ENCODE assay signal across 25 cellular contexts in the genomic region with DNA sequence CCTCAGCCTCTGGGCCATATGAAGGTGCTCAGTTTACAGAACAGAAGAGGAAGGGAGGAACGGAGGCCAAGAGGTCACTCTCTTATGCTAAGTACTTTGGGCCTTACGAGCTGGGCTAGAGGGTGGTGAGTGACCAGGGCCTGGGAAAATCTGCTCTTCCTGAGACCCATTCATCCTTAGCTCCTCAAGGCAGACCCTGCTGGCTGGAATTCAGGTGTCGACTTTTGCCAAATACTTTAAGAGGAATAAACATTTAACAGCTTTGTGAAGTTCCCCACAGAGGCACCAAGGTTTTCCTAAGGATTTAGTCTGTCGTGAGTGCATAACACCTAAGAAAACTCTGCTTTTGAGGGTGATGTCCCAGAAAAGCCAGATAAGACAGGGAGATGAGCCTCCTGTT.
DNase-seq lines count a peak whose midpoint lies in the region; ATAC-seq, FAIRE-seq and TF ChIP-seq lines count a peak whose summit lies in the region.
"Had no signal": no experiment of that assay in that cellular context is flagged by ENCODE, and none has a peak within 500 bp of the region (broad histone marks: within the 10 kb centered on the region; RNA-seq: fewer than 3 reads in every experiment).

No MANE protein-coding gene starts in this region.

- TF ChIP-seq EP300 in H1 (IDR thresholded peaks at IDR 0.05; ENCODE audit: borderline replicate concordance in 1 of 2, low read depth in 2 of 2, low read length in 2 of 2), result no peak

- 0 out of 3 replicates have a peak, but pooled peaks have one; percentile 28 for ATAC-seq in GM23338
- no peak for ATAC-seq in HG02884 (IDR thresholded peaks at IDR 0.05; ENCODE audit: unreplicated experiment)
- ATAC-seq: CD8-positive, alpha-beta T cell; HCT116; HepG2 had no signal

- peak overlapping the region; percentile 43; the same call in 1 of the 2 replicates for H2BK12ac ChIP-seq in H1 (ENCODE audit: low read depth, low read length)

- no peak overlapping the region for H4K8ac ChIP-seq in H1 (ENCODE audit: extremely low read depth, insufficient read depth, low read length)

- no peak overlapping the region for H2BK120ac ChIP-seq in H1 (replicated peaks; ENCODE audit: low read depth, low read length)

- H4K5ac ChIP-seq in H1 (ENCODE audit: insufficient read length, low read depth, low read length), result no peak overlapping the region

- WGBS in H1 (ENCODE audit: extremely low coverage in 1 of 2, insufficient coverage in 1 of 2, insufficient read length in 1 of 2, insufficient replicate concordance in 2 of 2, low coverage in 1 of 2, low lambda C conversion rate in 2 of 2, missing lambda C conversion rate in 1 of 2), 2 experiments, result 84% methylated on average over 4 of the region's 4 CpGs; no CpG with 5 or more reads in 1 of the 2 experiments

- no peak overlapping the region for H2AFZ ChIP-seq in GM23338
- H2AFZ ChIP-seq in H1 (ENCODE audit: low read length), result peak overlapping the region; percentile 40; the same call in 1 of the 2 replicates
- H2AFZ ChIP-seq: GM23248 had no signal

- H3K4me2 ChIP-seq in GM23338 (no peak overlapping the region), H1 (ENCODE audit: insufficient read depth in 1 of 2, low read depth in 2 of 2, low read length in 2 of 2) (no peak overlapping the region)

- H3K79me1 ChIP-seq in H1 (ENCODE audit: low read depth, low read length), result no peaks in the 10 kb centered on the region

- H2BK20ac ChIP-seq in H1 (ENCODE audit: low read length), result no peak overlapping the region

- no peak overlapping the region for H3K56ac ChIP-seq in H1 (replicated peaks; ENCODE audit: insufficient read length, low read depth, low read length)

- H3K4me1 Mint-ChIP-seq in GM23338 (peaks cover 6% of the 10 kb centered on the region), nephron progenitor cell (peaks cover 57% of the 10 kb centered on the region)

- H3K79me2 ChIP-seq in GM23338 (replicated peaks; ENCODE audit: insufficient read depth) (no peaks in the 10 kb centered on the region), H1 (ENCODE audit: control insufficient read depth in 1 of 2, insufficient read depth in 2 of 2, low read length in 2 of 2) (no peaks in the 10 kb centered on the region)

- no peaks in the 10 kb centered on the region for H3K9me3 ChIP-seq in H1 (ENCODE audit: insufficient read depth in 2 of 2, low read depth in 1 of 2, low read length in 1 of 2)

- no peak overlapping the region for H4K91ac ChIP-seq in H1 (replicated peaks; ENCODE audit: insufficient read length, low read length)

- H3K27me3 Mint-ChIP-seq in GM23338 (ENCODE audit: insufficient read depth, low read depth, poor library complexity) (no peaks in the 10 kb centered on the region), nephron progenitor cell (ENCODE audit: low read depth, poor library complexity) (peaks cover 15% of the 10 kb centered on the region)

- H2BK15ac ChIP-seq in H1 (ENCODE audit: low read length), result no peak overlapping the region

- FAIRE-seq in H1 (lab: Jason Lieb, UNC), result no peak
- FAIRE-seq: A204.1, G401.6, GM12891, GM18507, HepG2 had no signal

- H3K9ac ChIP-seq in H1 (replicated peaks in 1 of 4; ENCODE audit: extremely low read depth in 1 of 4, low read depth in 3 of 4, low read length in 3 of 4), result no peak overlapping the region
- H3K9ac ChIP-seq: GM23248 had no signal

- H3K9me2 ChIP-seq in GM23338 (ENCODE audit: insufficient read depth), result peaks cover 13% of the 10 kb centered on the region; the same call in 1 of the 2 replicates

- no peak for TF ChIP-seq POLR2A in H1 (IDR thresholded peaks at IDR 0.05; ENCODE audit: control extremely low read depth in 1 of 2, low read depth in 2 of 2, low read length in 2 of 2)

- H3K27ac Mint-ChIP-seq in GM23338 (no peak overlapping the region), nephron progenitor cell (peak overlapping the region; percentile 97)
- H3K27ac Mint-ChIP-seq: CD8-positive, alpha-beta T cell; HFFc6 had no signal

- DNase-seq in GM23338 (ENCODE audit: low spot score) (peak; percentile 46), H1 (ENCODE audit: low read depth in 1 of 2, low spot score in 2 of 2) (no peak), nephron progenitor cell (no peak), AG20443 (ENCODE audit: low spot score) (no peak), hippocampal formation (lab: John Stamatoyannopoulos, UW) (no peak)
- DNase-seq in activated CD4-positive, alpha-beta T cell treated with anti-CD3 and anti-CD28 coated beads, Interleukin-2, amount 50 U/mL, for 1 hour, result no peak
- DNase-seq: ACHN; AML-193; Calu3; CD8-positive, alpha-beta T cell; DMS 273 treated with DMSO at 0.1 percent for 48 hours; DMS53; DND-41; EL; GM23248; H7; HFFc6; KG1 had no signal

- no peaks in the 10 kb centered on the region for H3F3A ChIP-seq in GM23338 (replicated peaks; ENCODE audit: low read depth)

- H2BK5ac ChIP-seq in H1 (ENCODE audit: low read depth, low read length), result no peak overlapping the region

- no peak overlapping the region for H3K4me3 ChIP-seq in GM23338
- no peak overlapping the region for H3K4me3 ChIP-seq in H1 (ENCODE audit: extremely low read depth in 1 of 4, insufficient read depth in 2 of 4, low read depth in 3 of 4, low read length in 4 of 4)
- H3K4me3 ChIP-seq: GM23248 had no signal

- POLR2A ChIA-PET in H1 (lab: Charles Lee; ENCODE audit: partially characterized antibody), result interaction anchor here (1.4 kb wide), 1 partner anchor 11 kb away, joined by 3 read pairs; no protein-coding TSS in a partner anchor

- H4K20me1 ChIP-seq in GM23338 (replicated peaks; ENCODE audit: insufficient read depth) (no peaks in the 10 kb centered on the region), H1 (replicated peaks in 1 of 2; ENCODE audit: control insufficient read depth in 1 of 2, insufficient read depth in 2 of 2, low read length in 2 of 2) (no peaks in the 10 kb centered on the region)

- H3K18ac ChIP-seq in H1 (ENCODE audit: extremely low read depth, low read length), result no peak overlapping the region

- CTCF ChIA-PET in H1 (lab: Charles Lee; ENCODE audit: partially characterized antibody), result interaction anchor here (1.2 to 1.8 kb wide), 2 partner anchors 10 to 138 kb away, joined by 3 to 4 read pairs; no protein-coding TSS in a partner anchor

- H3K4me3 Mint-ChIP-seq in GM23338, result no peak overlapping the region
- H3K4me3 Mint-ChIP-seq in nephron progenitor cell, result no peak overlapping the region
- H3K4me3 Mint-ChIP-seq: CD8-positive, alpha-beta T cell; HFFc6 had no signal

- H3K36me3 ChIP-seq in GM23338 (ENCODE audit: insufficient read depth) (no peaks in the 10 kb centered on the region), H1 (ENCODE audit: control insufficient read depth in 2 of 4, insufficient read depth in 4 of 4, low read length in 3 of 4) (no peaks in the 10 kb centered on the region)

- no peaks in the 10 kb centered on the region for H3K23me2 ChIP-seq in H1 (ENCODE audit: low read depth, low read length)

- no peaks in the 10 kb centered on the region for H3K27me3 ChIP-seq in GM23338 (ENCODE audit: insufficient read depth)
- no peaks in the 10 kb centered on the region; a peak in 2 of 7 replicates for H3K27me3 ChIP-seq in H1 (replicated peaks in 1 of 4; ENCODE audit: control insufficient read depth in 3 of 4, extremely low read depth in 1 of 4, insufficient read depth in 3 of 4, low read length in 3 of 4)

- H3K4me1 ChIP-seq in GM23338 (ENCODE audit: insufficient read depth) (peaks cover 6% of the 10 kb centered on the region; the same call in 1 of the 2 replicates), H1 (replicated peaks in 1 of 4; ENCODE audit: control insufficient read depth in 3 of 4, insufficient read depth in 4 of 4, low read length in 3 of 4) (peaks cover 0 to 3% (median under 1%) of the 10 kb centered on the region in 4 experiments; a peak in 1 of 7 replicates)

- no peak overlapping the region for H3K23ac ChIP-seq in H1 (ENCODE audit: insufficient read length)

- H3K9me3 Mint-ChIP-seq in GM23338, result no peaks in the 10 kb centered on the region; the same call in 2 of the 3 replicates
- H3K9me3 Mint-ChIP-seq in nephron progenitor cell, result peaks cover 1% of the 10 kb centered on the region
- H3K9me3 Mint-ChIP-seq: CD8-positive, alpha-beta T cell; HFFc6 had no signal

- no peak overlapping the region for H2AK5ac ChIP-seq in H1 (ENCODE audit: low read depth, low read length)

- TF ChIP-seq RAD21 in H1 (IDR thresholded peaks at IDR 0.05 in 1 of 2, conservative IDR thresholded peaks at IDR 0.05 in 1 of 2; ENCODE audit: low read depth in 2 of 2, low read length in 2 of 2), result no peak

- TF ChIP-seq CTCF in GM23338 (conservative IDR thresholded peaks at IDR 0.05; ENCODE audit: low read depth in 2 of 2) (no peak), H1 (IDR thresholded peaks at IDR 0.05; ENCODE audit: control extremely low read depth in 1 of 3, insufficient read depth in 1 of 3, low read depth in 1 of 3, low read length in 3 of 3) (peak in 1 of 3 experiments; percentile 6; a peak in 1 of 4 replicates), nephron progenitor cell (IDR thresholded peaks at IDR 0.05) (no peak)

- H3K27ac ChIP-seq in GM23338 (ENCODE audit: low read depth), result no peak overlapping the region
- H3K27ac ChIP-seq in H1 (ENCODE audit: low read depth, low read length), result no peak overlapping the region
- H3K27ac ChIP-seq: GM23248 had no signal

- H3K4ac ChIP-seq in H1 (replicated peaks; ENCODE audit: insufficient read length, low read depth, low read length), result no peak overlapping the region

- H3K14ac ChIP-seq in H1 (ENCODE audit: insufficient read length), result no peak overlapping the region

- H3K36me3 Mint-ChIP-seq in GM23338 (ENCODE audit: low read depth) (no peaks in the 10 kb centered on the region), nephron progenitor cell (ENCODE audit: low read depth) (no peaks in the 10 kb centered on the region)
- H3K36me3 Mint-ChIP-seq: CD8-positive, alpha-beta T cell had no signal

TF ChIP-seq in H1, 55 proteins besides CTCF, POLR2A, EP300 and RAD21:
- TF ChIP-seq TEAD4 (IDR thresholded peaks at IDR 0.05; ENCODE audit: low read depth, low read length), result 0 out of 2 replicates have a peak, but pooled peaks have one; percentile 40
- TF ChIP-seq CBX5 (IDR thresholded peaks at IDR 0.05; ENCODE audit: low read depth, low read length), result no peak
- TF ChIP-seq SP2 (IDR thresholded peaks at IDR 0.05; ENCODE audit: low read length), result no peak
- no peak for TF ChIP-seq ZNF274 (IDR thresholded peaks at IDR 0.05; ENCODE audit: borderline replicate concordance, extremely low read depth, low read length)
